8 cellular contexts compared by ENCODE assay signal in genomic region chr1:147600119-147601111, GRCh38. TPM values are rescaled to one million over a fixed set of nuclear protein-coding genes. Genes with fewer than 3 reads are reported as not detected.
DNase-seq lines count a peak whose midpoint lies in the region; ATAC-seq and TF ChIP-seq lines count a peak whose summit lies in the region.

No MANE protein-coding gene starts in this region.

- H3K4me3 ChIP-seq in left lung: peak overlapping the region; percentile 40 to 70

- peaks cover 0 to 3% of the 10 kb centered on the region in 2 donors for H3K36me3 ChIP-seq in left lung

- intact Hi-C loops in left lung (cut with DNase I): no loop called here

- TF ChIP-seq CTCF in left lung (IDR thresholded peaks at IDR 0.05): no peak

- no peaks in the 10 kb centered on the region for H3K9me3 ChIP-seq in left lung

- no peak for ATAC-seq in left lung
- no peak for ATAC-seq in GM18502 (IDR thresholded peaks at IDR 0.05; ENCODE audit: poor library complexity, unreplicated experiment)

- H3K27ac ChIP-seq in left lung: peak overlapping the region; percentile 30 to 80
- H3K27ac ChIP-seq in substantia nigra (ENCODE audit: low read depth, low read length, poor library complexity, severe bottlenecking): peak overlapping the region; percentile 84

- DNase-seq in stimulated activated CD4-positive, alpha-beta T cell treated with anti-CD3 and anti-CD28 coated beads, Interleukin-1b, Interleukin-23, amount 100 ng/mL, for 48 hours: peak; percentile 43
- no peak for DNase-seq in stimulated activated CD4-positive, alpha-beta T cell treated with anti-CD3 and anti-CD28 coated beads, Interleukin-2, amount 100 ng/mL, for 24 hours
- DNase-seq in NCI-H2227 treated with DMSO at 0.1 percent for 48 hours (lab: John Stamatoyannopoulos, UW) (peak; percentile 32), astrocyte of the hippocampus (ENCODE audit: low read depth, low spot score) (peak; percentile 43), left lung (no peak), substantia nigra (lab: John Stamatoyannopoulos, UW) (peak in 2 of 49 donors; percentile 3 to 32), DMS114 treated with DMSO at 0.1 percent for 48 hours (lab: John Stamatoyannopoulos, UW; ENCODE audit: unreplicated experiment) (no peak)

- H3K27me3 ChIP-seq in left lung: peaks cover 0 to 27% of the 10 kb centered on the region in 2 donors

- peaks cover 7 to 16% of the 10 kb centered on the region in 2 donors for H3K4me1 ChIP-seq in left lung

RNA-seq across cellular contexts. Expression of gene BCL9, which starts 59.1 kb away (rescaled TPM):
- total RNA-seq in left lung: 10 to 100 TPM; 17.6 to 22.8 TPM

Comparison
In these comparisons a context has a peak if more than half of its experiments do, and no peak if none do; other contexts are left out.
1. DNase-seq: peak in stimulated activated CD4-positive, alpha-beta T cell treated with anti-CD3 and anti-CD28 coated beads, Interleukin-1b, Interleukin-23, amount 100 ng/mL, for 48 hours (single experiment), NCI-H2227 treated with DMSO at 0.1 percent for 48 hours (single experiment) and astrocyte of the hippocampus (single experiment); none in stimulated activated CD4-positive, alpha-beta T cell treated with anti-CD3 and anti-CD28 coated beads, Interleukin-2, amount 100 ng/mL, for 24 hours (0 of 2), left lung (0 of 2) and DMS114 treated with DMSO at 0.1 percent for 48 hours (single experiment).